ENCODE assay signal across 17 cellular contexts in the genomic region with DNA sequence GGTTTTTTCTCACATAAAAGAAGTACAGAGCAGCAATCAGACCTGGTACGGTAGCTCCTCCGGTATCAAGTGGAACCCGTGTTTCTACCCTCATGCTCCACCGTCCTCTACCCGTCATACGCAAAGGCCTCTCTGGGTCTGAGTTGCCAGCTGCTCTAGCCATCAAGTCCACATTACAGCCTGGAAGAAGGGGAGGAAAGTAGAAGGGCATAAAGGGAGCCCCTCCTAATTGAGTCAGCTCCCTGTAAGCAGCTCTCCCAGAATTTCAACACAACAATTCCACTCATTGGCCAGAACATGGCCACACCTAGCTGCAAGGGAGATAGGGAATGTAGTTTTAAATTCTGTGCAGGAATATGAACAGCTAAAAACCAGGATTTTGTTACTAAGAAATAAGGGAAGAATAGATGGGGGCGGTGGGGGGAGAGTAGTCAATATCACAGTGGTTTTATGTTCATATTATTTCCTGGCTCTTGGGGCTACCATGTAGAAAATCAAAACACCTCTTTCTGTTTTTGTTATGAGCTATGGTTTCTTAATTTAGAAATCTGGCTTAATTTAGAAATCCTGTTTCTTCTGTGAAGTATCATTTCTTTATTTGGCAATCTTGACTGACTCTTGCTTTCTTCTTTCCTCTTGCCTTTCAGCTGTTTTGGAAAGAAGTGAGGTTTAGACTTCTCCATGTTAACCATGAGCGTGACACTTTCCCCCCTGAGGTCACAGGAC.
DNase-seq lines count a peak whose midpoint lies in the region; ATAC-seq and TF ChIP-seq lines count a peak whose summit lies in the region.
"Had no signal": no experiment of that assay in that cellular context is flagged by ENCODE, and none has a peak within 500 bp of the region (broad histone marks: within the 10 kb centered on the region; RNA-seq: fewer than 3 reads in every experiment).

No MANE protein-coding gene starts in this region.

- no peak for TF ChIP-seq CTCF in esophagus muscularis mucosa (IDR thresholded peaks at IDR 0.05)
- no peak for TF ChIP-seq CTCF in nephron progenitor cell (IDR thresholded peaks at IDR 0.05)
- no peak for TF ChIP-seq CTCF in upper lobe of right lung (IDR thresholded peaks at IDR 0.05)

- ATAC-seq in HG03432 (IDR thresholded peaks at IDR 0.05; ENCODE audit: unreplicated experiment): peak; percentile 49
- ATAC-seq in upper lobe of right lung: no peak
- ATAC-seq in GM18907 (IDR thresholded peaks at IDR 0.05; ENCODE audit: unreplicated experiment): no peak
- ATAC-seq in GM18517 (IDR thresholded peaks at IDR 0.05; ENCODE audit: unreplicated experiment): no peak
- ATAC-seq: activated T-helper 17 cell treated with anti-CD3 and anti-CD28 coated beads, Interleukin-2, amount 50 U/mL, for 72 hours; K562; WTC11 had no signal

- DNase-seq in esophagus muscularis mucosa (ENCODE audit: extremely low spot score) (no peak), nephron progenitor cell (no peak), upper lobe of right lung (no peak)
- no peak for DNase-seq in central memory CD4-positive, alpha-beta T cell
- DNase-seq: C1 segment of cervical spinal cord; DMS53; erythroblast; kidney glomerular epithelial cell; NCI-H1092; stimulated activated CD4-positive, alpha-beta T cell treated with anti-CD3 and anti-CD28 coated beads, Interleukin-12 subunit alpha, Interleukin-12 subunit beta, amount 100 ng/mL, for 4 hours; stimulated activated naive CD8-positive, alpha-beta T cell treated with anti-CD3 and anti-CD28 coated beads, Interleukin-15, Interleukin-2, amounts not matched to agents 100 U/mL and 50 U/mL, for 24 hours had no signal

- TF ChIP-seq POLR2A in esophagus muscularis mucosa (IDR thresholded peaks at IDR 0.05; ENCODE audit: low read depth): no peak

- H3K4me1 ChIP-seq in esophagus muscularis mucosa (peaks cover 0 to 66% (median 48%) of the 10 kb centered on the region in 4 donors), upper lobe of right lung (no peaks in the 10 kb centered on the region)

- H3K27me3 Mint-ChIP-seq in nephron progenitor cell (ENCODE audit: low read depth, poor library complexity): peaks cover 5% of the 10 kb centered on the region
- H3K27me3 Mint-ChIP-seq: activated T-helper 17 cell treated with anti-CD3 and anti-CD28 coated beads, Interleukin-2, amount 50 U/mL, for 72 hours had no signal

- H3K4me3 Mint-ChIP-seq in nephron progenitor cell: no peak overlapping the region
- H3K4me3 Mint-ChIP-seq: activated T-helper 17 cell treated with anti-CD3 and anti-CD28 coated beads, Interleukin-2, amount 50 U/mL, for 72 hours; WTC11 had no signal

- intact Hi-C loops in esophagus muscularis mucosa (cut with DNase I) (no loop called here), upper lobe of right lung (cut with DNase I) (no loop called here)

- H3K27ac Mint-ChIP-seq in nephron progenitor cell: peak overlapping the region; percentile 92
- H3K27ac Mint-ChIP-seq: activated T-helper 17 cell treated with anti-CD3 and anti-CD28 coated beads, Interleukin-2, amount 50 U/mL, for 72 hours; WTC11 had no signal

- H3K36me3 Mint-ChIP-seq in nephron progenitor cell (ENCODE audit: low read depth): no peaks in the 10 kb centered on the region
- H3K36me3 Mint-ChIP-seq: WTC11 had no signal

- TF ChIP-seq EP300 in esophagus muscularis mucosa (IDR thresholded peaks at IDR 0.05): no peak

- H3K9me3 ChIP-seq in esophagus muscularis mucosa (no peaks in the 10 kb centered on the region), upper lobe of right lung (no peaks in the 10 kb centered on the region)

- WGBS in esophagus muscularis mucosa: 80% methylated on average over 8 of the region's 8 CpGs

- H3K36me3 ChIP-seq in esophagus muscularis mucosa (no peaks in the 10 kb centered on the region), upper lobe of right lung (no peaks in the 10 kb centered on the region)

- no peaks in the 10 kb centered on the region for H3K9me3 Mint-ChIP-seq in nephron progenitor cell
- H3K9me3 Mint-ChIP-seq: activated T-helper 17 cell treated with anti-CD3 and anti-CD28 coated beads, Interleukin-2, amount 50 U/mL, for 72 hours; WTC11 had no signal

- H3K27ac ChIP-seq in esophagus muscularis mucosa (replicated peaks in 1 of 4) (peak overlapping the region; percentile 73 to 84 (median 79)), upper lobe of right lung (no peak overlapping the region)

- H3K4me1 Mint-ChIP-seq in nephron progenitor cell: peaks cover 26% of the 10 kb centered on the region
- H3K4me1 Mint-ChIP-seq: activated T-helper 17 cell treated with anti-CD3 and anti-CD28 coated beads, Interleukin-2, amount 50 U/mL, for 72 hours had no signal

- H3K4me3 ChIP-seq in esophagus muscularis mucosa: peak overlapping the region; percentile 31 to 44 (median 37)
- peak overlapping the region; percentile 4 for H3K4me3 ChIP-seq in upper lobe of right lung
- H3K4me3 ChIP-seq: K562 had no signal

- H3K27me3 ChIP-seq in esophagus muscularis mucosa (no peaks in the 10 kb centered on the region), upper lobe of right lung (no peaks in the 10 kb centered on the region)
